23 cellular contexts compared by ENCODE assay signal in genomic region chr17:18076941-18077340, GRCh38.
"Had no signal": no experiment of that assay in that cellular context is flagged by ENCODE, and none has a peak within 500 bp of the region (broad histone marks: within the 10 kb centered on the region; RNA-seq: fewer than 3 reads in every experiment).

No MANE protein-coding gene starts in this region.

- H3K36me3 Mint-ChIP-seq: activated CD4-positive, alpha-beta memory T cell treated with anti-CD3 and anti-CD28 coated beads for 36 hours; activated naive CD8-positive, alpha-beta T cell had no signal

- H3K9me3 Mint-ChIP-seq: activated CD4-positive, alpha-beta memory T cell treated with anti-CD3 and anti-CD28 coated beads for 36 hours; activated T-helper 1 cell treated with anti-CD3 and anti-CD28 coated beads, Interleukin-12 subunit alpha, Interleukin-12 subunit beta, Interleukin-2, Interleukin-4 antibody, amounts not matched to agents 30 ng/mL and 10 ng/mL and 1 ng/mL, durations not matched to agents 14 hours and 24 hours and 36 hours; dendritic cell treated with granulocyte-macrophage colony-stimulating factor and Interleukin-4, amounts not matched to agents 40 ng/mL and 50 ng/mL, for 4 days had no signal

- H3K4me1 Mint-ChIP-seq: activated CD4-positive, alpha-beta T cell treated with anti-CD3 and anti-CD28 coated beads for 36 hours had no signal

- H3K27ac Mint-ChIP-seq: activated CD4-positive, alpha-beta memory T cell treated with anti-CD3 and anti-CD28 coated beads for 36 hours; activated CD4-positive, alpha-beta T cell treated with anti-CD3 and anti-CD28 coated beads for 36 hours; activated naive CD8-positive, alpha-beta T cell; activated T-helper 1 cell treated with anti-CD3 and anti-CD28 coated beads, Interleukin-12 subunit alpha, Interleukin-12 subunit beta, Interleukin-2, Interleukin-4 antibody, amounts not matched to agents 30 ng/mL and 10 ng/mL and 1 ng/mL, durations not matched to agents 14 hours and 24 hours and 36 hours; dendritic cell treated with granulocyte-macrophage colony-stimulating factor and Interleukin-4, amounts not matched to agents 40 ng/mL and 50 ng/mL, for 4 days had no signal

- H3K36me3 ChIP-seq: prostate gland, thoracic aorta, upper lobe of right lung had no signal

- H3K4me3 ChIP-seq: lung, prostate gland, thoracic aorta, upper lobe of right lung had no signal

- H3K4me3 Mint-ChIP-seq: activated CD4-positive, alpha-beta memory T cell treated with anti-CD3 and anti-CD28 coated beads for 36 hours; activated CD4-positive, alpha-beta T cell treated with anti-CD3 and anti-CD28 coated beads for 36 hours; activated naive CD8-positive, alpha-beta T cell; activated T-helper 1 cell treated with anti-CD3 and anti-CD28 coated beads, Interleukin-12 subunit alpha, Interleukin-12 subunit beta, Interleukin-2, Interleukin-4 antibody, amounts not matched to agents 30 ng/mL and 10 ng/mL and 1 ng/mL, durations not matched to agents 14 hours and 24 hours and 36 hours; dendritic cell treated with granulocyte-macrophage colony-stimulating factor and Interleukin-4, amounts not matched to agents 40 ng/mL and 50 ng/mL, for 4 days had no signal

- DNase-seq: activated CD4-positive, alpha-beta memory T cell treated with anti-CD3 and anti-CD28 coated beads for 36 hours; activated CD4-positive, alpha-beta T cell treated with anti-CD3 and anti-CD28 coated beads for 36 hours; activated gamma-delta T cell treated with Interleukin-2 at 50 U/mL for 16 hours; activated T-cell treated with anti-CD3 and anti-CD28 coated beads for 4 hours; amniotic stem cell; effector CD8-positive, alpha-beta T cell; head of caudate nucleus; kidney; right cardiac atrium; small intestine; stimulated activated CD4-positive, alpha-beta T cell treated with anti-CD3 and anti-CD28 coated beads, Interleukin-15, amount 100 ng/mL, for 24 hours; stimulated activated CD4-positive, alpha-beta T cell treated with anti-CD3 and anti-CD28 coated beads, Interleukin-4, amount 100 ng/mL, for 1 hour; SW 1271; T-helper 2 cell; upper lobe of right lung had no signal

- ATAC-seq: activated CD4-positive, alpha-beta T cell treated with anti-CD3 and anti-CD28 coated beads for 36 hours; esophagus mucosa; left lobe of liver; right cardiac atrium; upper lobe of right lung had no signal

- H3K4me1 ChIP-seq: prostate gland, upper lobe of right lung had no signal

- H3K9me3 ChIP-seq: prostate gland, thoracic aorta, upper lobe of right lung had no signal

- H3K27ac ChIP-seq: prostate gland, thoracic aorta, upper lobe of right lung had no signal
